ENCODE assay signal across 8 cellular contexts in genomic region chr17:7929158-7930029, GRCh38. TPM values are rescaled to one million over a fixed set of nuclear protein-coding genes. Genes with fewer than 3 reads are reported as not detected.
DNase-seq lines count a peak whose midpoint lies in the region; ATAC-seq and TF ChIP-seq lines count a peak whose summit lies in the region.

KCNAB3 (minus strand) TSS chr17:7929856; CDS start chr17:7929435, 421 bp downstream.

- in situ Hi-C loops in GM13977 (cut with MboI; ENCODE audit: low pct_unique_long_range_greater_than_20kb, low sequenced_read_pairs, unreplicated experiment), result no loop called here

- peak within 1 kb of the TSS; percentile 15 to 49 for H3K27ac Mint-ChIP-seq in effector memory CD8-positive, alpha-beta T cell
- H3K27ac Mint-ChIP-seq in natural killer cell, result peak within 1 kb of the TSS; percentile 96 to 98

- H3K9me3 Mint-ChIP-seq in effector memory CD8-positive, alpha-beta T cell, result no peaks in the 10 kb centered on the region
- no peaks in the 10 kb centered on the region for H3K9me3 Mint-ChIP-seq in natural killer cell

- intact Hi-C loops in natural killer cell (cut with micrococcal nuclease), result loop anchor here (5.0 kb wide), 2 partner anchors 42 to 87 kb away; partner anchors contain the start of gene CHD3

- H3K27me3 Mint-ChIP-seq in effector memory CD8-positive, alpha-beta T cell, result no peaks in the 10 kb centered on the region
- H3K27me3 Mint-ChIP-seq in natural killer cell (ENCODE audit: low read depth in 2 of 2), result no peaks in the 10 kb centered on the region

- TF ChIP-seq CTCF in natural killer cell (IDR thresholded peaks at IDR 0.05), result no peak
- no peak for TF ChIP-seq CTCF in GM13977 (IDR thresholded peaks at IDR 0.05; ENCODE audit: extremely low read depth, insufficient read depth, missing control alignments)

- peak within 1 kb of the TSS; percentile 87 to 88 for H3K4me3 Mint-ChIP-seq in effector memory CD8-positive, alpha-beta T cell
- peak within 1 kb of the TSS; percentile 99 for H3K4me3 Mint-ChIP-seq in natural killer cell

- H3K4me1 Mint-ChIP-seq in effector memory CD8-positive, alpha-beta T cell (ENCODE audit: low read depth in 2 of 2), result peaks cover 39% of the 10 kb centered on the region in 2 donors
- H3K4me1 Mint-ChIP-seq in natural killer cell, result peaks cover 36 to 42% of the 10 kb centered on the region in 2 donors

- peak; percentile 21 for ATAC-seq in effector memory CD8-positive, alpha-beta T cell (replicated peaks)
- ATAC-seq in natural killer cell, result no peak

- H3K36me3 Mint-ChIP-seq in effector memory CD8-positive, alpha-beta T cell (ENCODE audit: insufficient read depth), result peaks cover 7% of the 10 kb centered on the region
- H3K36me3 Mint-ChIP-seq in natural killer cell, result no peaks in the 10 kb centered on the region

- DNase-seq in activated CD4-positive, alpha-beta T cell treated with anti-CD3 and anti-CD28 coated beads for 24 hours (ENCODE audit: low read depth in 2 of 2), result peak; percentile 26 to 36
- no peak for DNase-seq in activated CD4-positive, alpha-beta T cell treated with anti-CD3 and anti-CD28 coated beads for 1 hour
- peak; percentile 69 for DNase-seq in activated CD4-positive, alpha-beta T cell treated with anti-CD3 and anti-CD28 coated beads for 48 hours
- DNase-seq in effector memory CD8-positive, alpha-beta T cell, result peak; percentile 19 to 57 (median 51)
- DNase-seq in natural killer cell (no peak), SIG-M5 (lab: John Stamatoyannopoulos, UW) (no peak), LoVo (ENCODE audit: low spot score) (no peak), GM13977 (ENCODE audit: low spot score) (no peak)

RNA-seq across cellular contexts. Expression of gene KCNAB3, which starts in this region (rescaled TPM):
- total RNA-seq in natural killer cell, result 10 to 100 TPM in 1 of 3 donors, 1 to 10 TPM in 2; 7.9 to 11.7 (median 9.3) TPM

Comparison
In these comparisons a context has a peak if more than half of its experiments do, and no peak if none do; other contexts are left out.
1. DNase-seq: peak in activated CD4-positive, alpha-beta T cell treated with anti-CD3 and anti-CD28 coated beads for 24 hours (2 of 2), activated CD4-positive, alpha-beta T cell treated with anti-CD3 and anti-CD28 coated beads for 48 hours (single experiment) and effector memory CD8-positive, alpha-beta T cell (3 of 3); none in activated CD4-positive, alpha-beta T cell treated with anti-CD3 and anti-CD28 coated beads for 1 hour (single experiment), natural killer cell (single experiment), SIG-M5 (single experiment), LoVo (single experiment) and GM13977 (single experiment).